Comparison of ENCODE assay signal across 10 cellular contexts in genomic region chr10:79147306-79147705, GRCh38.
DNase-seq lines count a peak whose midpoint lies in the region; ATAC-seq and TF ChIP-seq lines count a peak whose summit lies in the region.
"Had no signal": no experiment of that assay in that cellular context is flagged by ENCODE, and none has a peak within 500 bp of the region (broad histone marks: within the 10 kb centered on the region; RNA-seq: fewer than 3 reads in every experiment).

No MANE protein-coding gene starts in this region.

- H3K27ac Mint-ChIP-seq in HFFc6 = peak overlapping the region; percentile 96
- peak overlapping the region; percentile 71 for H3K27ac Mint-ChIP-seq in activated naive CD8-positive, alpha-beta T cell treated with anti-CD3 and anti-CD28 coated beads for 36 hours

- H3K4me1 Mint-ChIP-seq in HFFc6 (ENCODE audit: low read depth) = peaks cover 95% of the 10 kb centered on the region
- peaks cover 53% of the 10 kb centered on the region for H3K4me1 Mint-ChIP-seq in activated naive CD8-positive, alpha-beta T cell treated with anti-CD3 and anti-CD28 coated beads for 36 hours

- H3K4me1 ChIP-seq in left lung (peaks cover 69 to 99% of the 10 kb centered on the region in 2 donors), stomach (peaks cover 87 to 100% (median 100%) of the 10 kb centered on the region in 4 donors)

- H3K9me3 ChIP-seq in left lung = no peaks in the 10 kb centered on the region
- H3K9me3 ChIP-seq in stomach = no peaks in the 10 kb centered on the region

- DNase-seq in HFFc6 = no peak
- DNase-seq in activated naive CD8-positive, alpha-beta T cell treated with anti-CD3 and anti-CD28 coated beads for 36 hours = no peak
- no peak for DNase-seq in left lung
- DNase-seq in stomach = no peak
- DNase-seq in ecto neural progenitor cell (ENCODE audit: low spot score) = no peak
- no peak for DNase-seq in H7
- DNase-seq: glutamatergic neuron; NCI-H510A; stimulated activated CD4-positive, alpha-beta T cell treated with anti-CD3 and anti-CD28 coated beads, Interleukin-4, amount 100 ng/mL, for 1 hour had no signal

- no peak for TF ChIP-seq CTCF in HFFc6 (IDR thresholded peaks at IDR 0.05)
- TF ChIP-seq CTCF in left lung (IDR thresholded peaks at IDR 0.05) = no peak
- no peak for TF ChIP-seq CTCF in stomach (IDR thresholded peaks at IDR 0.05)

- H3K36me3 ChIP-seq in left lung = peaks cover 0 to 11% of the 10 kb centered on the region in 2 donors
- peaks cover 0 to 27% (median 17%) of the 10 kb centered on the region in 4 donors for H3K36me3 ChIP-seq in stomach
- no peaks in the 10 kb centered on the region for H3K36me3 ChIP-seq in H7 (replicated peaks; ENCODE audit: control insufficient read depth, insufficient read depth, low read length)

- H3K36me3 Mint-ChIP-seq in HFFc6 (ENCODE audit: low read depth) = peaks cover 10% of the 10 kb centered on the region; the same call in 1 of the 2 replicates
- no peaks in the 10 kb centered on the region for H3K36me3 Mint-ChIP-seq in activated naive CD8-positive, alpha-beta T cell treated with anti-CD3 and anti-CD28 coated beads for 36 hours

- TF ChIP-seq POLR2A in stomach (IDR thresholded peaks at IDR 0.05) = no peak

- ATAC-seq in left lung (no peak), HG03571 (IDR thresholded peaks at IDR 0.05; ENCODE audit: unreplicated experiment) (no peak)

- H3K4me3 Mint-ChIP-seq in HFFc6 = no peak overlapping the region
- H3K4me3 Mint-ChIP-seq in activated naive CD8-positive, alpha-beta T cell treated with anti-CD3 and anti-CD28 coated beads for 36 hours = no peak overlapping the region

- intact Hi-C loops in left lung (cut with DNase I) (loop anchor here in 1 of 2 donors (10.0 kb wide), 1 partner anchor 73 kb away; no protein-coding TSS in a partner anchor), stomach (cut with DNase I; ENCODE audit: low total_unique reads) (no loop called here)

- H3K9me3 Mint-ChIP-seq in HFFc6 = no peaks in the 10 kb centered on the region
- H3K9me3 Mint-ChIP-seq in activated naive CD8-positive, alpha-beta T cell treated with anti-CD3 and anti-CD28 coated beads for 36 hours = no peaks in the 10 kb centered on the region

- no peak overlapping the region for H3K4me3 ChIP-seq in left lung
- no peak overlapping the region for H3K4me3 ChIP-seq in stomach
- H3K4me3 ChIP-seq in H7 (ENCODE audit: insufficient read depth, low read depth, low read length) = no peak overlapping the region

- 70 to 87% (median 82%) methylated on average over 5 of the region's 5 CpGs for WGBS in stomach, 5 donors

- TF ChIP-seq EP300 in stomach (IDR thresholded peaks at IDR 0.05) = no peak

- H3K27ac ChIP-seq in left lung = peak overlapping the region; percentile 87 to 88
- peak overlapping the region; percentile 80 to 91 (median 86) for H3K27ac ChIP-seq in stomach

- peaks cover 11% of the 10 kb centered on the region for H3K27me3 Mint-ChIP-seq in HFFc6 (ENCODE audit: insufficient read depth)
- H3K27me3 Mint-ChIP-seq in activated naive CD8-positive, alpha-beta T cell treated with anti-CD3 and anti-CD28 coated beads for 36 hours = no peaks in the 10 kb centered on the region

- H3K27me3 ChIP-seq in left lung = no peaks in the 10 kb centered on the region
- H3K27me3 ChIP-seq in stomach = no peaks in the 10 kb centered on the region
- H3K27me3 ChIP-seq in H7 (ENCODE audit: control insufficient read depth, insufficient read depth, low read length) = no peaks in the 10 kb centered on the region
